8 cellular contexts compared by ENCODE assay signal in genomic region chr13:37640499-37640898, GRCh38. TPM values are rescaled to one million over a fixed set of nuclear protein-coding genes. Genes with fewer than 3 reads are reported as not detected.
DNase-seq lines count a peak whose midpoint lies in the region; ATAC-seq and TF ChIP-seq lines count a peak whose summit lies in the region.

No MANE protein-coding gene starts in this region.

- DNase-seq in NCI-H1105 treated with DMSO at 0.1 percent for 48 hours (lab: John Stamatoyannopoulos, UW) (peak; percentile 30), NCI-H1105 (lab: John Stamatoyannopoulos, UW) (no peak), Panc1 (ENCODE audit: low read depth, low spot score) (peak; percentile 2), fibroblast of gingiva (ENCODE audit: low read depth) (peak; percentile 69), stromal cell of bone marrow (ENCODE audit: low read depth) (peak; percentile 57), natural killer cell (no peak)
- DNase-seq in activated CD8-positive, alpha-beta memory T cell treated with anti-CD3 and anti-CD28 coated beads, Interleukin-2, amount 50 U/mL, for 4 hours: no peak
- no peak for DNase-seq in activated CD8-positive, alpha-beta memory T cell treated with anti-CD3 and anti-CD28 coated beads for 24 hours

- H3K4me3 Mint-ChIP-seq in natural killer cell: no peak overlapping the region

- intact Hi-C loops in Panc1 (cut with micrococcal nuclease; ENCODE audit: unreplicated experiment): no loop called here
- intact Hi-C loops in natural killer cell (cut with micrococcal nuclease): no loop called here

- no peaks in the 10 kb centered on the region for H3K27me3 Mint-ChIP-seq in natural killer cell (ENCODE audit: low read depth in 2 of 2)

- no peaks in the 10 kb centered on the region for H3K36me3 ChIP-seq in Panc1 (ENCODE audit: control insufficient read depth, insufficient read depth, low read length)

- ATAC-seq in Panc1 (no peak), natural killer cell (no peak)

- H3K27ac ChIP-seq in Panc1 (ENCODE audit: low read length): no peak overlapping the region

- no peak overlapping the region for H3K27ac Mint-ChIP-seq in natural killer cell

- no peaks in the 10 kb centered on the region for H3K4me1 ChIP-seq in Panc1 (ENCODE audit: control insufficient read depth, insufficient read depth, low read length)

- CTCF ChIA-PET in Panc1 (lab: Charles Lee): no interaction called here

- H3K4me1 Mint-ChIP-seq in natural killer cell: no peaks in the 10 kb centered on the region

- H3K9me3 ChIP-seq in Panc1 (ENCODE audit: control insufficient read depth, insufficient read depth, low read depth, low read length): no peaks in the 10 kb centered on the region

- in situ Hi-C loops in Panc1 (cut with HindIII; ENCODE audit: low pct_unique_long_range_greater_than_20kb, low sequenced_read_pairs): no loop called here

- POLR2A ChIA-PET in Panc1 (lab: Charles Lee): no interaction called here

- no peak overlapping the region for H3K4me3 ChIP-seq in Panc1 (ENCODE audit: low read depth in 2 of 2, low read length in 2 of 2)

- peaks cover 4% of the 10 kb centered on the region for H3K36me3 Mint-ChIP-seq in natural killer cell

- no TSS peak for BruUV-seq in Panc1 (replicated peaks; lab: Mats Ljungman, UMichigan)

- H3K9me3 Mint-ChIP-seq in natural killer cell: peaks cover 4 to 11% of the 10 kb centered on the region in 2 donors

- H3K27me3 ChIP-seq in Panc1 (ENCODE audit: control insufficient read depth, insufficient read depth, low read length): no peaks in the 10 kb centered on the region

- TF ChIP-seq CTCF in Panc1 (IDR thresholded peaks at IDR 0.05) (peak; percentile 25; the same call in 1 of the 2 replicates), natural killer cell (IDR thresholded peaks at IDR 0.05) (no peak)

RNA-seq across cellular contexts. Expression of gene POSTN, which starts 41.9 kb away (rescaled TPM):
- 0.08 TPM for total RNA-seq in Panc1 (2021; ENCODE audit: unreplicated experiment)
- polyA plus RNA-seq in Panc1 (2012; ENCODE audit: insufficient read length): not detected
- total RNA-seq in natural killer cell: not detected

Comparison
In these comparisons a context has a peak if more than half of its experiments do, and no peak if none do; other contexts are left out.
1. DNase-seq: peak in NCI-H1105 treated with DMSO at 0.1 percent for 48 hours (single experiment), Panc1 (single experiment), fibroblast of gingiva (single experiment) and stromal cell of bone marrow (single experiment); none in NCI-H1105 (single experiment), activated CD8-positive, alpha-beta memory T cell treated with anti-CD3 and anti-CD28 coated beads, Interleukin-2, amount 50 U/mL, for 4 hours (single experiment), natural killer cell (single experiment) and activated CD8-positive, alpha-beta memory T cell treated with anti-CD3 and anti-CD28 coated beads for 24 hours (single experiment).